Comparison of ENCODE assay signal across 12 cellular contexts in genomic region chr2:134576478-134576877, GRCh38.
"Had no signal": no experiment of that assay in that cellular context is flagged by ENCODE, and none has a peak within 500 bp of the region (broad histone marks: within the 10 kb centered on the region; RNA-seq: fewer than 3 reads in every experiment).

No MANE protein-coding gene starts in this region.

- H3K9me3 Mint-ChIP-seq: nephron progenitor cell, type B pancreatic cell had no signal

- H3K36me3 Mint-ChIP-seq: activated naive CD8-positive, alpha-beta T cell; type B pancreatic cell had no signal

- H3K36me3 ChIP-seq: brain microvascular endothelial cell, suprapubic skin had no signal

- H3K27me3 Mint-ChIP-seq: activated naive CD8-positive, alpha-beta T cell; type B pancreatic cell had no signal

- H3K27me3 ChIP-seq: brain microvascular endothelial cell, suprapubic skin had no signal

- H3K4me3 ChIP-seq: mucosa of descending colon, suprapubic skin had no signal

- DNase-seq: activated T-cell treated with anti-CD3 and anti-CD28 coated beads, Interleukin-2, amount 50 U/mL, for 1 hour; amygdala; brain microvascular endothelial cell; cerebellar nuclear complex; dermis blood vessel endothelial cell; mucosa of descending colon; nephron progenitor cell; stimulated activated CD4-positive, alpha-beta T cell treated with anti-CD3 and anti-CD28 coated beads, Interleukin-12 subunit alpha, Interleukin-12 subunit beta, amount 100 ng/mL, for 4 hours; stimulated activated naive CD8-positive, alpha-beta T cell treated with anti-CD3 and anti-CD28 coated beads, Interleukin-15, Interleukin-2, amounts not matched to agents 100 U/mL and 50 U/mL, for 24 hours had no signal

- H3K4me1 ChIP-seq: suprapubic skin had no signal

- H3K9me3 ChIP-seq: mucosa of descending colon, suprapubic skin had no signal

- H3K4me3 Mint-ChIP-seq: activated naive CD8-positive, alpha-beta T cell; nephron progenitor cell; type B pancreatic cell had no signal

- H3K27ac ChIP-seq: brain microvascular endothelial cell, suprapubic skin had no signal

- H3K27ac Mint-ChIP-seq: activated naive CD8-positive, alpha-beta T cell; nephron progenitor cell; type B pancreatic cell had no signal
